Comparison of ENCODE assay signal across 14 cellular contexts in the genomic region with DNA sequence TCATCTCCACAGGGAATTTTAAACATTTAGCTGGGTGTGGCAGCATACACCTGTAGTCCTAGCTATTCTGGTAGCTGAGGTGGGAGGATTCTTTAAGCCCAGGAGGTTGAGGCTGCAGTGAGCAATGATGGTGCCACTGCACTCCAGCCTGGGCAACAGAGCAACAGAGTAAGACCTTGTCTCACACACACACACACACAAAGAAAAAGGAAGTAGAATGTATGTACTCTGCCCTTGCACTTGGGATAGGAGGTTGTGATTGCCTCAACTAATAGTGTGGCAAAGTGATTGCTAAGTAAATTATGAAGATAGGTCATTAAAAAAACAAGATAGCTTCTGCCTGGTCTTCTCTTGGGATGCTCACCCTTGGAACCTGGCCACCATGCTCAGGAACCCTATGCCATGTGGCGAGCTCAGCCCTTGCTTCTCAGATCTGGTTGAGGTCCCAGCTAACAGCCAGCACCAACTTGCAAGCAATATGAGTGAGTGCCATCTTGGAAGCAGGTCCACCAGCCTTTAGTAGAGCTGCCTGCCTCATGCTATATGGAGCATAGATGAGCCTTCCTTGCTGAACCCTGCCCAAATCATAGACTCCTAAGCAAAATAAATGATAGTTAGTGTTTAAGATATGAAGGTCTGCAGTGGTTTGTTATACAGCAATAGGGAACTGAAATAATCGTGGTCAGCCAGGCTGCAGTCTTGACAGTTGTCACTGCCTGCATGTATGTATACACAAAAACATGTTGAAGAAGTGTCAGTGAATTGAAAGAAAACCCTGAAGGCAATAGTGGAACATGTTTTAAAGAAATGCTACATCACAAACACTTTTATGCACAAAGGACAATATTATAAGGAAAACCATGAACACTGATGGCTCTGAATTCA. TPM values are rescaled to one million over a fixed set of nuclear protein-coding genes. Genes with fewer than 3 reads are reported as not detected.
A peak's percentile ranks its signal among the peaks of the same experiment; 100 is the strongest.
DNase-seq lines count a peak whose midpoint lies in the region; ATAC-seq and TF ChIP-seq lines count a peak whose summit lies in the region.
"Had no signal": no experiment of that assay in that cellular context is flagged by ENCODE, and none has a peak within 500 bp of the region (broad histone marks: within the 10 kb centered on the region; RNA-seq: fewer than 3 reads in every experiment).

No MANE protein-coding gene starts in this region.

- H3K4me1 ChIP-seq in BLaER1: peaks cover 15% of the 10 kb centered on the region
- H3K4me1 ChIP-seq: A549 had no signal

- peak; percentile 90 for ATAC-seq in GM19043 (IDR thresholded peaks at IDR 0.05; ENCODE audit: low read depth, unreplicated experiment)
- peak; percentile 86 for ATAC-seq in HG02642 (IDR thresholded peaks at IDR 0.05; ENCODE audit: poor library complexity, unreplicated experiment)
- ATAC-seq in HG03558 (IDR thresholded peaks at IDR 0.05; ENCODE audit: extremely low read depth, unreplicated experiment): peak; percentile 69
- ATAC-seq in esophagus mucosa: no peak
- ATAC-seq: A549 had no signal

- no peak overlapping the region for H3K27ac Mint-ChIP-seq in progenitor cell of endocrine pancreas

- H3K27me3 ChIP-seq in BLaER1: no peaks in the 10 kb centered on the region
- H3K27me3 ChIP-seq: adrenal gland had no signal

- DNase-seq in DMS79 treated with DMSO at 0.1 percent for 48 hours (lab: John Stamatoyannopoulos, UW): no peak
- no peak for DNase-seq in NCI-H1436 treated with DMSO at 0.1 percent for 48 hours (lab: John Stamatoyannopoulos, UW)
- no peak for DNase-seq in progenitor cell of endocrine pancreas (ENCODE audit: low spot score, unreplicated experiment)
- DNase-seq: adrenal gland, DMS79, H7, NCI-H748 treated with DMSO at 0.1 percent for 48 hours had no signal

- peaks cover 11% of the 10 kb centered on the region; the same call in 1 of the 2 replicates for H3K36me3 ChIP-seq in BLaER1
- H3K36me3 ChIP-seq: adrenal gland had no signal

- no peak for TF ChIP-seq CTCF in progenitor cell of endocrine pancreas (IDR thresholded peaks at IDR 0.05; ENCODE audit: unreplicated experiment)

- peaks cover 2% of the 10 kb centered on the region for H3K36me3 Mint-ChIP-seq in progenitor cell of endocrine pancreas (ENCODE audit: insufficient read depth)

- no peak overlapping the region for H3K4me3 ChIP-seq in BLaER1
- H3K4me3 ChIP-seq: A549, adrenal gland, K562 had no signal

- no peak overlapping the region for H3K9ac ChIP-seq in BLaER1

- H3K4me3 Mint-ChIP-seq in progenitor cell of endocrine pancreas (ENCODE audit: low read depth): no peak overlapping the region

- H3K4me1 Mint-ChIP-seq in progenitor cell of endocrine pancreas (ENCODE audit: low read depth): no peaks in the 10 kb centered on the region

- H3K27ac ChIP-seq in BLaER1: no peak overlapping the region
- H3K27ac ChIP-seq: A549, adrenal gland had no signal

- H3K27me3 Mint-ChIP-seq in progenitor cell of endocrine pancreas: no peaks in the 10 kb centered on the region

- no peaks in the 10 kb centered on the region for H3K9me3 Mint-ChIP-seq in progenitor cell of endocrine pancreas (ENCODE audit: low read depth)

- H3K4me2 ChIP-seq in BLaER1: peak overlapping the region; percentile 44
- H3K4me2 ChIP-seq: A549 had no signal

- no peaks in the 10 kb centered on the region for H4K20me1 ChIP-seq in BLaER1

- H3K9me3 ChIP-seq in BLaER1: no peaks in the 10 kb centered on the region
- H3K9me3 ChIP-seq: A549, adrenal gland had no signal

RNA-seq across cellular contexts. Expression of a gene that starts 30.1 kb away (rescaled TPM):
- 10.8 TPM for total RNA-seq in esophagus mucosa
- 12.8 and 16.2 TPM in 2 replicates for total RNA-seq in progenitor cell of endocrine pancreas
